8 cellular contexts compared by ENCODE assay signal in genomic region chr17:6756425-6757012, GRCh38. TPM values are rescaled to one million over a fixed set of nuclear protein-coding genes. Genes with fewer than 3 reads are reported as not detected.
A peak's percentile ranks its signal among the peaks of the same experiment; 100 is the strongest.
DNase-seq lines count a peak whose midpoint lies in the region; ATAC-seq and TF ChIP-seq lines count a peak whose summit lies in the region.

No MANE protein-coding gene starts in this region.

- no peaks in the 10 kb centered on the region for H3K9me3 Mint-ChIP-seq in type B pancreatic cell

- TF ChIP-seq CTCF in fibroblast of pulmonary artery (IDR thresholded peaks at IDR 0.05; ENCODE audit: low read length, missing control alignments) (no peak), smooth muscle cell (IDR thresholded peaks at IDR 0.05; ENCODE audit: borderline replicate concordance, insufficient read depth, poor library complexity, severe bottlenecking) (no peak), type B pancreatic cell (conservative IDR thresholded peaks at IDR 0.05) (no peak)

- 86% methylated on average over 11 of the region's 12 CpGs for WGBS in smooth muscle cell (ENCODE audit: low lambda C conversion rate)

- H3K36me3 Mint-ChIP-seq in type B pancreatic cell = no peaks in the 10 kb centered on the region

- no peak overlapping the region for H3K4me3 Mint-ChIP-seq in type B pancreatic cell

- H3K4me1 Mint-ChIP-seq in type B pancreatic cell (ENCODE audit: unreplicated experiment) = peaks cover 5% of the 10 kb centered on the region

- H3K79me2 ChIP-seq in smooth muscle cell (ENCODE audit: low read depth) = no peaks in the 10 kb centered on the region

- H3K27ac Mint-ChIP-seq in type B pancreatic cell = no peak overlapping the region

- H3K4me1 ChIP-seq in SJSA1 (replicated peaks) (peaks cover 52% of the 10 kb centered on the region), smooth muscle cell (ENCODE audit: low read depth) (peaks cover 29% of the 10 kb centered on the region)

- H3K36me3 ChIP-seq in SJSA1 = peaks cover 13% of the 10 kb centered on the region
- H3K36me3 ChIP-seq in smooth muscle cell (ENCODE audit: low read depth) = no peaks in the 10 kb centered on the region

- peaks cover 16% of the 10 kb centered on the region for H3F3A ChIP-seq in smooth muscle cell (ENCODE audit: low read depth)

- no peak overlapping the region for H3K9ac ChIP-seq in smooth muscle cell (ENCODE audit: low read depth)

- peak overlapping the region; percentile 80 for H2AFZ ChIP-seq in smooth muscle cell (ENCODE audit: low read depth)

- ATAC-seq in GM18505 (IDR thresholded peaks at IDR 0.05; ENCODE audit: unreplicated experiment) (no peak), GM18868 (IDR thresholded peaks at IDR 0.05; ENCODE audit: unreplicated experiment) (no peak)

- no peaks in the 10 kb centered on the region for H4K20me1 ChIP-seq in smooth muscle cell (ENCODE audit: low read depth)

- H3K4me3 ChIP-seq in SJSA1 (peak overlapping the region; percentile 41), fibroblast of pulmonary artery (replicated peaks; ENCODE audit: low read depth, low read length) (peak overlapping the region; percentile 70), smooth muscle cell (no peak overlapping the region)

- peak; percentile 52 for TF ChIP-seq POLR2A in GM18505 (IDR thresholded peaks at IDR 0.05; ENCODE audit: borderline replicate concordance, extremely low read depth, insufficient read depth, insufficient read length)

- H3K27me3 ChIP-seq in SJSA1 (replicated peaks) (no peaks in the 10 kb centered on the region), smooth muscle cell (ENCODE audit: low read depth) (no peaks in the 10 kb centered on the region)

- H3K9me3 ChIP-seq in SJSA1 (replicated peaks) (no peaks in the 10 kb centered on the region), smooth muscle cell (replicated peaks; ENCODE audit: low read depth) (no peaks in the 10 kb centered on the region)

- DNase-seq in SJSA1 (ENCODE audit: low read depth in 1 of 2, low spot score in 2 of 2) (peak in 1 of 2 experiments; percentile 9), fibroblast of pulmonary artery (ENCODE audit: low read depth) (no peak), smooth muscle cell (lab: John Stamatoyannopoulos, UW; ENCODE audit: unreplicated experiment) (no peak), type B pancreatic cell (ENCODE audit: extremely low spot score, unreplicated experiment) (no peak), NCI-H2196 treated with DMSO at 0.1 percent for 48 hours (lab: John Stamatoyannopoulos, UW; ENCODE audit: unreplicated experiment) (no peak), NCI-H2107 treated with DMSO at 0.1 percent for 48 hours (lab: John Stamatoyannopoulos, UW; ENCODE audit: unreplicated experiment) (no peak)

- H3K4me2 ChIP-seq in smooth muscle cell = peak overlapping the region; percentile 50

- H3K27me3 Mint-ChIP-seq in type B pancreatic cell = peaks cover 31% of the 10 kb centered on the region

- peak overlapping the region; percentile 91 for H3K27ac ChIP-seq in SJSA1
- no peak overlapping the region for H3K27ac ChIP-seq in smooth muscle cell (ENCODE audit: low read depth)

RNA-seq across cellular contexts. Expression of gene XAF1, which starts 0.7 kb away (rescaled TPM):
- total RNA-seq in SJSA1 (2014; rRNA removed; shearing (Covaris generic)) = 13.4 and 19.9 TPM in 2 replicates
- total RNA-seq in smooth muscle cell (3.9 and 7.9 TPM in 2 replicates), type B pancreatic cell (ENCODE audit: low replicate concordance) (2.1 and 7.8 TPM in 2 replicates)
- polyA plus RNA-seq in smooth muscle cell = 3.1 and 8.3 TPM in 2 replicates

RNA-seq across cellular contexts. Expression of gene FBXO39, which starts 19.5 kb away (rescaled TPM):
- total RNA-seq in SJSA1 (2014; rRNA removed; shearing (Covaris generic)) = 0.87 TPM in 1 of 2 replicates, not detected in the other
- total RNA-seq in smooth muscle cell (not detected in 2 replicates), type B pancreatic cell (ENCODE audit: low replicate concordance) (0.26 TPM in 1 of 2 replicates, not detected in the other)
- polyA plus RNA-seq in smooth muscle cell = 0.78 TPM in 1 of 2 replicates, not detected in the other

RNA-seq across cellular contexts. Expression of gene SLC13A5, which starts 43.4 kb away (rescaled TPM):
- not detected in 2 replicates for total RNA-seq in SJSA1 (2014; rRNA removed; shearing (Covaris generic))
- 2.3 and 4.3 TPM in 2 replicates for total RNA-seq in smooth muscle cell
- polyA plus RNA-seq in smooth muscle cell = 0.22 TPM in 1 of 2 replicates, not detected in the other
- total RNA-seq in type B pancreatic cell (ENCODE audit: low replicate concordance) = 2.2 and 2.9 TPM in 2 replicates
